8 cellular contexts compared by ENCODE assay signal in genomic region chr2:210003394-210003793, GRCh38. TPM values are rescaled to one million over a fixed set of nuclear protein-coding genes. Genes with fewer than 3 reads are reported as not detected.
DNase-seq lines count a peak whose midpoint lies in the region; ATAC-seq and TF ChIP-seq lines count a peak whose summit lies in the region.

No MANE protein-coding gene starts in this region.

- H3K9me3 ChIP-seq in CD4-positive, CD25-positive, alpha-beta regulatory T cell (ENCODE audit: control insufficient read depth in 2 of 2, low read length in 2 of 2), result no peaks in the 10 kb centered on the region

- TF ChIP-seq CTCF in coronary artery (IDR thresholded peaks at IDR 0.05), result no peak

- H3K27me3 ChIP-seq in CD4-positive, CD25-positive, alpha-beta regulatory T cell (ENCODE audit: control insufficient read depth, insufficient read depth, low read length), result no peaks in the 10 kb centered on the region

- H3K4me1 Mint-ChIP-seq in CD4-positive, CD25-positive, alpha-beta regulatory T cell, result peaks cover 16 to 72% (median 59%) of the 10 kb centered on the region in 4 donors
- H3K4me1 Mint-ChIP-seq in natural killer cell treated with Interleukin-12 subunit alpha and Interleukin-12 subunit beta and Interleukin-15 and Interleukin-18, amount 100 ng/mL, for 72 hours (ENCODE audit: low read depth in 2 of 2), result peaks cover 45 to 63% of the 10 kb centered on the region in 2 donors

- H3K4me3 Mint-ChIP-seq in CD4-positive, CD25-positive, alpha-beta regulatory T cell, result peak overlapping the region; percentile 96 to 99 (median 97)
- H3K4me3 Mint-ChIP-seq in natural killer cell treated with Interleukin-12 subunit alpha and Interleukin-12 subunit beta and Interleukin-15 and Interleukin-18, amount 100 ng/mL, for 72 hours, result peak overlapping the region; percentile 91

- no peak for ATAC-seq in CD4-positive, CD25-positive, alpha-beta regulatory T cell (ENCODE audit: low read depth in 2 of 2)
- ATAC-seq in natural killer cell treated with Interleukin-12 subunit alpha and Interleukin-12 subunit beta and Interleukin-15 and Interleukin-18, amount 100 ng/mL, for 72 hours, result no peak
- ATAC-seq in HG02610 (IDR thresholded peaks at IDR 0.05; ENCODE audit: unreplicated experiment), result no peak

- peaks cover 9% of the 10 kb centered on the region for H3K27me3 Mint-ChIP-seq in CD4-positive, CD25-positive, alpha-beta regulatory T cell
- no peaks in the 10 kb centered on the region for H3K27me3 Mint-ChIP-seq in natural killer cell treated with Interleukin-12 subunit alpha and Interleukin-12 subunit beta and Interleukin-15 and Interleukin-18, amount 100 ng/mL, for 72 hours

- no peaks in the 10 kb centered on the region for H3K9me3 Mint-ChIP-seq in CD4-positive, CD25-positive, alpha-beta regulatory T cell
- no peaks in the 10 kb centered on the region for H3K9me3 Mint-ChIP-seq in natural killer cell treated with Interleukin-12 subunit alpha and Interleukin-12 subunit beta and Interleukin-15 and Interleukin-18, amount 100 ng/mL, for 72 hours

- peaks cover 16% of the 10 kb centered on the region for H3K36me3 ChIP-seq in CD4-positive, CD25-positive, alpha-beta regulatory T cell (ENCODE audit: control insufficient read depth, insufficient read depth, low read length)

- peaks cover 14% of the 10 kb centered on the region for H3K36me3 Mint-ChIP-seq in CD4-positive, CD25-positive, alpha-beta regulatory T cell
- peaks cover 6% of the 10 kb centered on the region for H3K36me3 Mint-ChIP-seq in natural killer cell treated with Interleukin-12 subunit alpha and Interleukin-12 subunit beta and Interleukin-15 and Interleukin-18, amount 100 ng/mL, for 72 hours

- H3K27ac Mint-ChIP-seq in CD4-positive, CD25-positive, alpha-beta regulatory T cell, result peak overlapping the region; percentile 32 to 98 (median 86)
- peak overlapping the region; percentile 96 to 97 for H3K27ac Mint-ChIP-seq in natural killer cell treated with Interleukin-12 subunit alpha and Interleukin-12 subunit beta and Interleukin-15 and Interleukin-18, amount 100 ng/mL, for 72 hours

- no peak for DNase-seq in CD4-positive, CD25-positive, alpha-beta regulatory T cell
- DNase-seq in NAMALWA (ENCODE audit: low spot score), result peak; percentile 24
- no peak for DNase-seq in coronary artery (ENCODE audit: low spot score)
- no peak for DNase-seq in natural killer cell treated with Interleukin-12 subunit alpha and Interleukin-12 subunit beta and Interleukin-15 and Interleukin-18, amount 100 ng/mL, for 72 hours (ENCODE audit: low spot score)
- no peak for DNase-seq in A172 (ENCODE audit: low spot score)
- no peak for DNase-seq in C1 segment of cervical spinal cord (lab: John Stamatoyannopoulos, UW)
- no peak for DNase-seq in stimulated activated CD4-positive, alpha-beta T cell treated with anti-CD3 and anti-CD28 coated beads, Interleukin-2, amount 100 ng/mL, for 48 hours

- H3K4me3 ChIP-seq in CD4-positive, CD25-positive, alpha-beta regulatory T cell (ENCODE audit: low read depth, low read length), result peak overlapping the region; percentile 93
- peak overlapping the region; percentile 89 for H3K4me3 ChIP-seq in coronary artery

- H3K4me1 ChIP-seq in CD4-positive, CD25-positive, alpha-beta regulatory T cell (ENCODE audit: control insufficient read depth, insufficient read depth, low read length, poor library complexity, severe bottlenecking), result peaks cover 33% of the 10 kb centered on the region

- no peak overlapping the region for H3K27ac ChIP-seq in CD4-positive, CD25-positive, alpha-beta regulatory T cell (ENCODE audit: insufficient read depth, low read length, poor library complexity, severe bottlenecking)
- H3K27ac ChIP-seq in coronary artery, result no peak overlapping the region

RNA-seq across cellular contexts. Expression of gene RPE, which starts 1.0 kb away (rescaled TPM):
- total RNA-seq in CD4-positive, CD25-positive, alpha-beta regulatory T cell, result 17.9 TPM
- polyA plus RNA-seq in CD4-positive, CD25-positive, alpha-beta regulatory T cell, result 10 to 100 TPM; 21.2 to 25.0 (median 23.1) TPM
- total RNA-seq in natural killer cell treated with Interleukin-12 subunit alpha and Interleukin-12 subunit beta and Interleukin-15 and Interleukin-18, amount 100 ng/mL, for 72 hours, result 10 to 100 TPM; 49.4 to 70.9 TPM
- total RNA-seq in A172 (2014; rRNA removed; shearing (Covaris generic)), result 129 and 165 TPM in 2 replicates
